8 cellular contexts compared by ENCODE assay signal in the genomic region with DNA sequence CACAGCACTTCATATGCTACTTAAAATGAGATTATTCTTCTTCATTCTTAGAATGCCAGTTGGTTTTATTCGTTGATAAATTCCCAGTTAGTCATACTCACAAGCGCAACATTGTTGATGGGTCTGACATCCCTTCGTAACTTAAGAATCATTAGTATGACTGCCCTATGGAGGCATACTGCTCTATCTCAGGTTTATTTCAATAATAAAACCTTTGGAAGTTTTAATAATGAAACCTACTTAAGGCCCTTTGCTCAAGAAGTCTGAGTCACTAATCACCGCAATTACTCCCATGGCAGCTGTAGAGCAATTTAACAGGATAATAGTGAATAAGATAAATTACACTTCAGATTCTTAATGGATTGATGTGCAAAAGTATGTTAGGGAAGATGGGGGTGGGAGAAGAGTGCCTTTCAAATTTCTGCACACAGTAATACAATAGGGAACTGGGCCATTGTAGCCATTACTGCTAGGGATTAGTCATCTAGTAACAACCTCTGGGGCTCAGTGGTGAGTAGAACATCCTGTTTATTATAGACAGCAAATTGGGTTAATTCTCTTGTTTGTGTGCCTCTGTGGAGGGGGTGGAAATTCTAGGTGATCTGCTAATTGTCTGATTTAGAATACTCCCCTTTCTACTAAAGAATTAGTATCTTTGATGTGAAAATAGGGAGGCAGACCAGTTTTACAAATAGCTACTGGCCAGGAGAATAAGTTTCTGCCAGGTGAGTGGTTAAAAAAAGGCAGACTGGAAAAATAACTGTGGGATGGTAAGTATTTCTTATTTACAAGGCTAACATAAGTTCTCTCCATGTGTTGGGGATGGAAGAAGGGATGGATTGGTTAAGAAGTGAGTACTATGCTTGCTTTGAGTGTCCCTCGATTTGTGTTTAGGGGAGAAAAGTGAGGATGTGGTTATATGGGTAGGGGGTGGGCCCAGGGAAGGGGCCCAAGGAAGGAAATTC.
DNase-seq lines count a peak whose midpoint lies in the region; ATAC-seq lines count a peak whose summit lies in the region.

No MANE protein-coding gene starts in this region.

- peaks cover 10% of the 10 kb centered on the region for H3K4me1 Mint-ChIP-seq in activated naive CD8-positive, alpha-beta T cell treated with anti-CD3 and anti-CD28 coated beads, Interleukin-2, amount 10 ng/mL, durations not matched to agents 7 days and 5 days
- peaks cover 4% of the 10 kb centered on the region for H3K4me1 Mint-ChIP-seq in activated naive CD8-positive, alpha-beta T cell treated with anti-CD3 and anti-CD28 coated beads for 36 hours

- peak overlapping the region; percentile 40 for H3K4me3 Mint-ChIP-seq in activated naive CD8-positive, alpha-beta T cell treated with anti-CD3 and anti-CD28 coated beads, Interleukin-2, amount 10 ng/mL, durations not matched to agents 7 days and 5 days
- H3K4me3 Mint-ChIP-seq in activated naive CD8-positive, alpha-beta T cell treated with anti-CD3 and anti-CD28 coated beads for 36 hours: no peak overlapping the region

- H3K27ac Mint-ChIP-seq in activated naive CD8-positive, alpha-beta T cell treated with anti-CD3 and anti-CD28 coated beads, Interleukin-2, amount 10 ng/mL, durations not matched to agents 7 days and 5 days: peak overlapping the region; percentile 72
- no peak overlapping the region for H3K27ac Mint-ChIP-seq in activated naive CD8-positive, alpha-beta T cell treated with anti-CD3 and anti-CD28 coated beads for 36 hours

- peaks cover 6% of the 10 kb centered on the region for H3K36me3 Mint-ChIP-seq in activated naive CD8-positive, alpha-beta T cell treated with anti-CD3 and anti-CD28 coated beads, Interleukin-2, amount 10 ng/mL, durations not matched to agents 7 days and 5 days
- no peaks in the 10 kb centered on the region for H3K36me3 Mint-ChIP-seq in activated naive CD8-positive, alpha-beta T cell treated with anti-CD3 and anti-CD28 coated beads for 36 hours

- POLR2A ChIA-PET in activated naive CD8-positive, alpha-beta T cell treated with anti-CD3 and anti-CD28 coated beads, Interleukin-2, amount 10 ng/mL, durations not matched to agents 7 days and 5 days (lab: Charles Lee): no interaction called here

- peak; percentile 96 for ATAC-seq in activated naive CD8-positive, alpha-beta T cell treated with anti-CD3 and anti-CD28 coated beads, Interleukin-2, amount 10 ng/mL, durations not matched to agents 7 days and 5 days (ENCODE audit: low read depth)
- peak; percentile 76 for ATAC-seq in HG02970 (IDR thresholded peaks at IDR 0.05; ENCODE audit: low FRiP score, unreplicated experiment)

- no peaks in the 10 kb centered on the region for H3K9me3 Mint-ChIP-seq in activated naive CD8-positive, alpha-beta T cell treated with anti-CD3 and anti-CD28 coated beads, Interleukin-2, amount 10 ng/mL, durations not matched to agents 7 days and 5 days
- H3K9me3 Mint-ChIP-seq in activated naive CD8-positive, alpha-beta T cell treated with anti-CD3 and anti-CD28 coated beads for 36 hours: no peaks in the 10 kb centered on the region

- no peaks in the 10 kb centered on the region for H3K27me3 Mint-ChIP-seq in activated naive CD8-positive, alpha-beta T cell treated with anti-CD3 and anti-CD28 coated beads, Interleukin-2, amount 10 ng/mL, durations not matched to agents 7 days and 5 days
- H3K27me3 Mint-ChIP-seq in activated naive CD8-positive, alpha-beta T cell treated with anti-CD3 and anti-CD28 coated beads for 36 hours: no peaks in the 10 kb centered on the region

- no peak for DNase-seq in activated naive CD8-positive, alpha-beta T cell treated with anti-CD3 and anti-CD28 coated beads, Interleukin-2, amount 10 ng/mL, durations not matched to agents 7 days and 5 days
- DNase-seq in activated naive CD8-positive, alpha-beta T cell treated with anti-CD3 and anti-CD28 coated beads for 36 hours: no peak
- DNase-seq in RPMI7951 (ENCODE audit: low read depth) (peak; percentile 51), myocyte (ENCODE audit: low read depth) (peak; percentile 12), Kasumi-1 (lab: John Stamatoyannopoulos, UW) (no peak), NCI-H1694 treated with DMSO at 0.1 percent for 48 hours (lab: John Stamatoyannopoulos, UW) (no peak)
- no peak for DNase-seq in activated effector memory CD4-positive, alpha-beta T cell treated with Interleukin-2 at 50 U/mL for 16 hours

Comparison
In these comparisons a context has a peak if more than half of its experiments do, and no peak if none do; other contexts are left out.
1. DNase-seq: peak in RPMI7951 (single experiment) and myocyte (single experiment); none in activated naive CD8-positive, alpha-beta T cell treated with anti-CD3 and anti-CD28 coated beads, Interleukin-2, amount 10 ng/mL, durations not matched to agents 7 days and 5 days (single experiment), activated naive CD8-positive, alpha-beta T cell treated with anti-CD3 and anti-CD28 coated beads for 36 hours (single experiment), Kasumi-1 (0 of 2), activated effector memory CD4-positive, alpha-beta T cell treated with Interleukin-2 at 50 U/mL for 16 hours (single experiment) and NCI-H1694 treated with DMSO at 0.1 percent for 48 hours (single experiment).